Comparison of ENCODE assay signal across 11 cellular contexts in genomic region chr9:130912932-130913598, GRCh38. TPM values are rescaled to one million over a fixed set of nuclear protein-coding genes. Genes with fewer than 3 reads are reported as not detected.
A peak's percentile ranks its signal among the peaks of the same experiment; 100 is the strongest.
DNase-seq lines count a peak whose midpoint lies in the region; ATAC-seq, FAIRE-seq and TF ChIP-seq lines count a peak whose summit lies in the region.
"Had no signal": no experiment of that assay in that cellular context is flagged by ENCODE, and none has a peak within 500 bp of the region (broad histone marks: within the 10 kb centered on the region; RNA-seq: fewer than 3 reads in every experiment).

No MANE protein-coding gene starts in this region.

- ATAC-seq in left cardiac atrium (peak; percentile 51 to 65), GM19467 (IDR thresholded peaks at IDR 0.05; ENCODE audit: unreplicated experiment) (no peak)

- H3K4me1 ChIP-seq in tibial nerve (peaks cover 0 to 9% (median 0%) of the 10 kb centered on the region in 4 donors), small intestine (ENCODE audit: control insufficient read depth in 2 of 2, insufficient read depth in 1 of 2, low read depth in 1 of 2, low read length in 1 of 2) (no peaks in the 10 kb centered on the region)

- intact Hi-C loops in left cardiac atrium (cut with DNase I) = no loop called here
- intact Hi-C loops in cardiac septum (cut with DNase I) = no loop called here

- H3K27ac ChIP-seq in tibial nerve (no peak overlapping the region), small intestine (ENCODE audit: low read depth in 1 of 2, low read length in 1 of 2) (no peak overlapping the region)

- no peak for FAIRE-seq in small intestine (lab: Jason Lieb, UNC)
- FAIRE-seq: TTC549 had no signal

- no peak for TF ChIP-seq EP300 in tibial nerve (IDR thresholded peaks at IDR 0.05)

- no peak for TF ChIP-seq POLR2A in tibial nerve (IDR thresholded peaks at IDR 0.05)

- TF ChIP-seq CTCF in cardiac fibroblast (IDR thresholded peaks at IDR 0.05; ENCODE audit: low read depth, low read length) (no peak), tibial nerve (IDR thresholded peaks at IDR 0.05) (no peak)

- WGBS in tibial nerve, 2 donors = 42 to 52% methylated on average over 38 of the region's 38 CpGs
- 64 to 74% (median 65%) methylated on average over 37 to 38 of the region's 38 CpGs for WGBS in small intestine, 3 donors

- peak; percentile 62 for DNase-seq in left cardiac atrium
- no peak for DNase-seq in cardiac septum (ENCODE audit: low spot score)
- DNase-seq in cardiac fibroblast (ENCODE audit: low read depth in 2 of 2) = peak; percentile 59 to 62
- peak; percentile 84 for DNase-seq in left kidney (ENCODE audit: low read depth, low spot score)
- peak; percentile 7 to 31 for DNase-seq in tibial nerve (ENCODE audit: low spot score in 2 of 2)
- DNase-seq in NCI-H1930 (lab: John Stamatoyannopoulos, UW) = no peak
- DNase-seq in small intestine = no peak
- DNase-seq: NCI-H2029 had no signal

- H3K36me3 ChIP-seq in tibial nerve (no peaks in the 10 kb centered on the region), small intestine (ENCODE audit: control insufficient read depth in 2 of 2, insufficient read depth in 2 of 2, low read length in 2 of 2) (no peaks in the 10 kb centered on the region)

- H3K9me3 ChIP-seq in tibial nerve (no peaks in the 10 kb centered on the region), small intestine (ENCODE audit: control insufficient read depth, low read depth) (no peaks in the 10 kb centered on the region)

- H3K27me3 ChIP-seq in tibial nerve = peaks cover 0 to 40% of the 10 kb centered on the region in 2 donors
- H3K27me3 ChIP-seq in small intestine (ENCODE audit: control insufficient read depth in 2 of 2, insufficient read depth in 2 of 2, low read length in 2 of 2) = no peaks in the 10 kb centered on the region

- H3K4me3 ChIP-seq in cardiac fibroblast (replicated peaks in 1 of 2; ENCODE audit: low read depth in 2 of 2, low read length in 2 of 2) (no peak overlapping the region), tibial nerve (peak overlapping the region in 1 of 4 donors; percentile 23), small intestine (ENCODE audit: low read depth in 1 of 2, low read length in 2 of 2) (no peak overlapping the region)

RNA-seq across cellular contexts. Expression of gene QRFP, which starts 16.5 kb away (rescaled TPM):
- total RNA-seq in left cardiac atrium = not detected
- total RNA-seq in cardiac septum = not detected
- total RNA-seq in tibial nerve = not detected
- polyA plus RNA-seq in small intestine = under 1 TPM in 1 of 3 donors, not detected in 2; 0.12 TPM
- total RNA-seq: mononuclear cell had no signal

RNA-seq across cellular contexts. Expression of gene FIBCD1, which starts 26.0 kb away (rescaled TPM):
- total RNA-seq in left cardiac atrium (1 to 10 TPM; 1.0 to 2.2 TPM), cardiac septum (0.54 TPM), tibial nerve (not detected)
- 1 to 10 TPM in 1 of 3 donors, not detected in 2; 1.5 TPM for polyA plus RNA-seq in small intestine
- total RNA-seq: mononuclear cell had no signal

Comparison
In these comparisons a context has a peak if more than half of its experiments do, and no peak if none do; other contexts are left out.
1. DNase-seq: peak in left cardiac atrium (single experiment), cardiac fibroblast (2 of 2), left kidney (single experiment) and tibial nerve (2 of 2); none in cardiac septum (single experiment), NCI-H1930 (0 of 2) and small intestine (single experiment).